Comparison of ENCODE assay signal across 1 cellular context in genomic region chr12:109115758-109116610, GRCh38.
TF ChIP-seq lines count a peak whose summit lies in the region.

Gene ACACB, plus strand, starts transcription at chr12:109116587. Its CDS starts 22,819 bp downstream, at chr12:109139406.

TF ChIP-seq in HepG2, 621 proteins besides CTCF, POLR2A, EP300 and RAD21 (continued from another document and continues in another):
- no peak for TF ChIP-seq ZBTB46 (CRISPR knock-in tag; IDR thresholded peaks at IDR 0.05; ENCODE audit: borderline replicate concordance)
- TF ChIP-seq ARHGAP35 (CRISPR knock-in tag; IDR thresholded peaks at IDR 0.05; ENCODE audit: borderline replicate concordance): 0 out of 2 replicates have a peak, but pooled peaks have one; percentile 42
- TF ChIP-seq ZNF292 (CRISPR knock-in tag; IDR thresholded peaks at IDR 0.05; ENCODE audit: borderline replicate concordance, low read depth): peak; percentile 85; the same call in 1 of the 2 replicates
- no peak for TF ChIP-seq ZNF724P (CRISPR knock-in tag; IDR thresholded peaks at IDR 0.05; ENCODE audit: borderline replicate concordance)
- TF ChIP-seq IRF2 (CRISPR knock-in tag; IDR thresholded peaks at IDR 0.05): peak; percentile 91
- TF ChIP-seq ZNF205 (CRISPR knock-in tag; IDR thresholded peaks at IDR 0.05): no peak
- no peak for TF ChIP-seq LRRFIP1 (CRISPR knock-in tag; conservative IDR thresholded peaks at IDR 0.05)
- peak; percentile 68; the same call in 1 of the 2 replicates for TF ChIP-seq HMG20A (CRISPR knock-in tag; IDR thresholded peaks at IDR 0.05; ENCODE audit: borderline replicate concordance)
- TF ChIP-seq SP140L (CRISPR knock-in tag; IDR thresholded peaks at IDR 0.05; ENCODE audit: borderline replicate concordance): no peak
- no peak for TF ChIP-seq HCFC1 (IDR thresholded peaks at IDR 0.05; ENCODE audit: low read depth, low read length)
- no peak for TF ChIP-seq ZFYVE20 (CRISPR knock-in tag; IDR thresholded peaks at IDR 0.05; ENCODE audit: borderline replicate concordance, low read depth)
- TF ChIP-seq HNF4G (IDR thresholded peaks at IDR 0.05; ENCODE audit: borderline replicate concordance, low read depth, low read length): peak; percentile 98
- peak; percentile 95 for TF ChIP-seq HNF4G (CRISPR knock-in tag; IDR thresholded peaks at IDR 0.05; ENCODE audit: borderline replicate concordance, low read depth)
- no peak for TF ChIP-seq MATR3 (CRISPR knock-in tag; IDR thresholded peaks at IDR 0.05)
- TF ChIP-seq ZNF343 (CRISPR knock-in tag; IDR thresholded peaks at IDR 0.05): no peak
- TF ChIP-seq NFAT5 (CRISPR knock-in tag; IDR thresholded peaks at IDR 0.05): no peak
- no peak for TF ChIP-seq AKAP8 (CRISPR knock-in tag; IDR thresholded peaks at IDR 0.05)
- peak; percentile 74 for TF ChIP-seq UBTF (CRISPR knock-in tag; IDR thresholded peaks at IDR 0.05)
- no peak for TF ChIP-seq ZSCAN20 (CRISPR knock-in tag; IDR thresholded peaks at IDR 0.05; ENCODE audit: borderline replicate concordance)
- no peak for TF ChIP-seq ZFP90 (CRISPR knock-in tag; IDR thresholded peaks at IDR 0.05; ENCODE audit: borderline replicate concordance)
- TF ChIP-seq RARA (CRISPR knock-in tag; IDR thresholded peaks at IDR 0.05): peak; percentile 34; the same call in 1 of the 2 replicates
- peak; percentile 67; the same call in 1 of the 2 replicates for TF ChIP-seq YEATS2 (CRISPR knock-in tag; IDR thresholded peaks at IDR 0.05; ENCODE audit: borderline replicate concordance)
- TF ChIP-seq NFE2 (CRISPR knock-in tag; IDR thresholded peaks at IDR 0.05): no peak
- peak; percentile 27; the same call in 1 of the 2 replicates for TF ChIP-seq CSRNP1 (CRISPR knock-in tag; IDR thresholded peaks at IDR 0.05)
- TF ChIP-seq DPF2 (CRISPR knock-in tag; IDR thresholded peaks at IDR 0.05; ENCODE audit: borderline replicate concordance, low read depth): peak; percentile 62; the same call in 1 of the 2 replicates
- no peak for TF ChIP-seq SNAI1 (CRISPR knock-in tag; IDR thresholded peaks at IDR 0.05; ENCODE audit: borderline replicate concordance)
- no peak for TF ChIP-seq ZNF678 (CRISPR knock-in tag; IDR thresholded peaks at IDR 0.05)
- TF ChIP-seq ZHX1 (CRISPR knock-in tag; IDR thresholded peaks at IDR 0.05; ENCODE audit: low read depth): no peak
- no peak for TF ChIP-seq PAX8 (CRISPR knock-in tag; IDR thresholded peaks at IDR 0.05; ENCODE audit: borderline replicate concordance)
- no peak for TF ChIP-seq RARG (CRISPR knock-in tag; IDR thresholded peaks at IDR 0.05; ENCODE audit: low read depth)
- no peak for TF ChIP-seq TCF7L2 (IDR thresholded peaks at IDR 0.05; ENCODE audit: low read depth, low read length)
- no peak for TF ChIP-seq SETDB1 (CRISPR knock-in tag; IDR thresholded peaks at IDR 0.05; ENCODE audit: borderline replicate concordance)
- no peak for TF ChIP-seq PCBP2 (optimal IDR thresholded peaks at IDR 0.05; ENCODE audit: low read depth, low read length, poor library complexity, severe bottlenecking)
- TF ChIP-seq THYN1 (CRISPR knock-in tag; IDR thresholded peaks at IDR 0.05; ENCODE audit: borderline replicate concordance, low read depth): no peak
- TF ChIP-seq BCL6 (CRISPR knock-in tag; IDR thresholded peaks at IDR 0.05): peak; percentile 45
- TF ChIP-seq IKZF4 (CRISPR knock-in tag; IDR thresholded peaks at IDR 0.05; ENCODE audit: borderline replicate concordance, low read depth, not compliant biosample characterization): peak; percentile 57
- no peak for TF ChIP-seq ZNF446 (CRISPR knock-in tag; IDR thresholded peaks at IDR 0.05)
- TF ChIP-seq GMEB2 (CRISPR knock-in tag; IDR thresholded peaks at IDR 0.05; ENCODE audit: low read depth): no peak
- 0 out of 2 replicates have a peak, but pooled peaks have one; percentile 29 for TF ChIP-seq KDM3A (CRISPR knock-in tag; IDR thresholded peaks at IDR 0.05; ENCODE audit: low read depth)
